ENCODE assay signal across 7 cellular contexts in genomic region chr19:37007587-37008220, GRCh38.
DNase-seq lines count a peak whose midpoint lies in the region; ATAC-seq, FAIRE-seq and TF ChIP-seq lines count a peak whose summit lies in the region.

No MANE protein-coding gene starts in this region.

- peak overlapping the region; percentile 13 to 71 for H3K9ac ChIP-seq in kidney (ENCODE audit: low read length in 2 of 2)

- no peaks in the 10 kb centered on the region for H3K27me3 Mint-ChIP-seq in activated naive CD4-positive, alpha-beta T cell treated with anti-CD3 and anti-CD28 coated beads, Interleukin-2, amount 50 U/mL, for 24 hours

- peak; percentile 88 for DNase-seq in NCI-H345 (lab: John Stamatoyannopoulos, UW)
- DNase-seq in kidney = peak; percentile 92
- peak in 2 of 3 donors; percentile 3 to 17 for DNase-seq in stimulated activated CD4-positive, alpha-beta T cell treated with anti-CD3 and anti-CD28 coated beads, TNF-alpha, amount 100 ng/mL, for 1 hour (ENCODE audit: low read depth in 3 of 3, low spot score in 1 of 3)
- DNase-seq in RKO (ENCODE audit: low spot score) = no peak

- peaks cover 15% of the 10 kb centered on the region for H3K36me3 Mint-ChIP-seq in activated naive CD4-positive, alpha-beta T cell treated with anti-CD3 and anti-CD28 coated beads, Interleukin-2, amount 50 U/mL, for 24 hours

- peaks cover 12% of the 10 kb centered on the region for H3K9me3 Mint-ChIP-seq in activated naive CD4-positive, alpha-beta T cell treated with anti-CD3 and anti-CD28 coated beads, Interleukin-2, amount 50 U/mL, for 24 hours

- no peak for FAIRE-seq in kidney (lab: Jason Lieb, UNC)

- H3K4me3 ChIP-seq in kidney (ENCODE audit: low read length in 2 of 2) = peak overlapping the region; percentile 60 to 75

- ATAC-seq in GM18519 (IDR thresholded peaks at IDR 0.05; ENCODE audit: low FRiP score, unreplicated experiment) (no peak), HG03108 (IDR thresholded peaks at IDR 0.05; ENCODE audit: unreplicated experiment) (no peak)

- intact Hi-C loops in kidney (cut with DNase I) = no loop called here

- no peaks in the 10 kb centered on the region for H3K4me1 ChIP-seq in kidney (ENCODE audit: control insufficient read depth in 1 of 2, insufficient read depth in 1 of 2, low read depth in 1 of 2, low read length in 2 of 2)

- H3K4me3 Mint-ChIP-seq in activated naive CD4-positive, alpha-beta T cell treated with anti-CD3 and anti-CD28 coated beads, Interleukin-2, amount 50 U/mL, for 24 hours = peak overlapping the region; percentile 74

- peaks cover 2 to 12% of the 10 kb centered on the region in 2 donors for H3K9me3 ChIP-seq in kidney (ENCODE audit: control insufficient read depth in 1 of 2, low read length in 2 of 2)

- no peak for TF ChIP-seq CTCF in kidney (IDR thresholded peaks at IDR 0.05; ENCODE audit: borderline replicate concordance, extremely low read depth, insufficient read depth)

- no peak overlapping the region for H3K27ac Mint-ChIP-seq in activated naive CD4-positive, alpha-beta T cell treated with anti-CD3 and anti-CD28 coated beads, Interleukin-2, amount 50 U/mL, for 24 hours

- H3K36me3 ChIP-seq in kidney (ENCODE audit: control insufficient read depth in 1 of 2, insufficient read depth in 2 of 2, low read length in 2 of 2) = no peaks in the 10 kb centered on the region

- no peak overlapping the region for H3K27ac ChIP-seq in kidney (ENCODE audit: low read depth in 2 of 2, low read length in 2 of 2)

- H3K4me1 Mint-ChIP-seq in activated naive CD4-positive, alpha-beta T cell treated with anti-CD3 and anti-CD28 coated beads, Interleukin-2, amount 50 U/mL, for 24 hours = no peaks in the 10 kb centered on the region
